Comparison of ENCODE assay signal across 16 cellular contexts in the genomic region with DNA sequence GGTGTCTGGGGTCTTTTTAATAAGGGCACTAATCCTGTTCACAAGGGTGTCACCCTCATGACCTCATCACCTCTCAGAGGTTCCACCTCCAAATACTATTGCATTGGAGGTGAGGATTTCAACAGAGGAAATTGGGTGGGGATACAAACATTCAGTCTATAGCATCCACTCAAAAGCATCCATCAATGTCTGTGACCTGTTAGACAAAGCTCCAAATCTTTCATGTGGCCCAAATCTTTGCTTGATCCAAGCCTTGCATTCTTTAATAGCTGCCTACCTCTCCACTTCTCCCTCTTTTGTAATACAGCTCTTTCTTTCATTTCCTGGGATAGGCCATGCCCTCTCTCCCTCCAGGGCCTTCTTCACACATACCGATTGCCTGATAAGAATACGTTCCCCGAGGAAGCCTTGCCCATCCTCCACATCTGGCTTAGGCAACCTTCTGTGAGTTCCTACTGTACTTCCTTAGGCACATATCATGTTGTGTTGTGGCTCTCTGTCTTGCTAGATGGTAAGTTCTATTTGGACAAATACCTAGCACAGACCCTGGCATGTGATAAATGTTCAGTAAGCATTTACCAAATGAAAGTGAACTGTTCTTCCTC.
DNase-seq lines count a peak whose midpoint lies in the region; ATAC-seq and TF ChIP-seq lines count a peak whose summit lies in the region.
"Had no signal": no experiment of that assay in that cellular context is flagged by ENCODE, and none has a peak within 500 bp of the region (broad histone marks: within the 10 kb centered on the region; RNA-seq: fewer than 3 reads in every experiment).

No MANE protein-coding gene starts in this region.

- H3K4me1 ChIP-seq in mammary epithelial cell (ENCODE audit: insufficient read depth, low read length) (peaks cover 18% of the 10 kb centered on the region), foreskin keratinocyte (peaks cover 3% of the 10 kb centered on the region), subcutaneous abdominal adipose tissue (ENCODE audit: control insufficient read depth in 5 of 5, insufficient read depth in 5 of 5, low read length in 5 of 5) (peaks cover 0 to 33% (median 10%) of the 10 kb centered on the region in 5 donors)

- dilution Hi-C loops in mammary epithelial cell (cut with HindIII; ENCODE audit: low sequenced_read_pairs): no loop called here

- H2AFZ ChIP-seq in mammary epithelial cell (ENCODE audit: low read depth, low read length): peak overlapping the region; percentile 38

- no TSS peak for BruUV-seq in mammary epithelial cell (replicated peaks; lab: Mats Ljungman, UMichigan)
- no TSS peak for BruUV-seq in MCF 10A (replicated peaks; lab: Mats Ljungman, UMichigan)

- H3K27ac Mint-ChIP-seq in MCF 10A (ENCODE audit: low read depth, unreplicated experiment): no peak overlapping the region
- H3K27ac Mint-ChIP-seq in activated CD8-positive, alpha-beta T cell treated with anti-CD3 and anti-CD28 coated beads for 36 hours: peak overlapping the region; percentile 7
- H3K27ac Mint-ChIP-seq: activated B cell treated with CpG ODN at 0.5 μM for 24 hours had no signal

- H3K4me3 ChIP-seq in mammary epithelial cell (replicated peaks in 1 of 3; ENCODE audit: insufficient read depth in 1 of 3, low read depth in 2 of 3, low read length in 3 of 3) (no peak overlapping the region), subcutaneous abdominal adipose tissue (ENCODE audit: low read depth in 1 of 5, low read length in 5 of 5) (no peak overlapping the region)
- H3K4me3 ChIP-seq: mucosa of descending colon had no signal

- H3K4me1 Mint-ChIP-seq in MCF 10A (ENCODE audit: insufficient read depth, unreplicated experiment): peaks cover 14% of the 10 kb centered on the region
- peaks cover 28% of the 10 kb centered on the region for H3K4me1 Mint-ChIP-seq in activated CD8-positive, alpha-beta T cell treated with anti-CD3 and anti-CD28 coated beads for 36 hours (ENCODE audit: low read depth)

- in situ Hi-C loops in mammary epithelial cell (cut with MboI; ENCODE audit: low sequenced_read_pairs in 2 of 2): no loop called here

- H3K4me3 Mint-ChIP-seq in MCF 10A (ENCODE audit: unreplicated experiment): no peak overlapping the region
- H3K4me3 Mint-ChIP-seq in activated CD8-positive, alpha-beta T cell treated with anti-CD3 and anti-CD28 coated beads for 36 hours: no peak overlapping the region
- H3K4me3 Mint-ChIP-seq: activated B cell treated with CpG ODN at 0.5 μM for 24 hours had no signal

- H3K27me3 ChIP-seq in mammary epithelial cell (ENCODE audit: insufficient read depth, low read length): no peaks in the 10 kb centered on the region
- H3K27me3 ChIP-seq in foreskin keratinocyte: no peaks in the 10 kb centered on the region
- no peaks in the 10 kb centered on the region for H3K27me3 ChIP-seq in subcutaneous abdominal adipose tissue (ENCODE audit: control insufficient read depth in 5 of 5, insufficient read depth in 4 of 5, low read length in 5 of 5)

- H3K36me3 Mint-ChIP-seq in MCF 10A (ENCODE audit: insufficient read depth, unreplicated experiment): no peaks in the 10 kb centered on the region
- H3K36me3 Mint-ChIP-seq in activated CD8-positive, alpha-beta T cell treated with anti-CD3 and anti-CD28 coated beads for 36 hours (ENCODE audit: low read depth): peaks cover 22% of the 10 kb centered on the region

- H3K79me2 ChIP-seq in mammary epithelial cell (ENCODE audit: insufficient read depth, low read length): no peaks in the 10 kb centered on the region

- no peak for ATAC-seq in activated CD8-positive, alpha-beta T cell treated with anti-CD3 and anti-CD28 coated beads for 36 hours
- ATAC-seq in foreskin keratinocyte: no peak
- ATAC-seq in GM18868 (IDR thresholded peaks at IDR 0.05; ENCODE audit: unreplicated experiment): no peak
- ATAC-seq: mucosa of descending colon had no signal

- POLR2A ChIA-PET in MCF 10A (lab: Yijun Ruan, JAX): interaction anchor here (0.7 to 1.8 kb wide), 2 partner anchors 24 to 66 kb away, joined by 3 to 4 read pairs; partner anchors contain the start of gene CREM
- POLR2A ChIA-PET in activated CD8-positive, alpha-beta T cell treated with anti-CD3 and anti-CD28 coated beads for 36 hours (lab: Charles Lee): interaction anchor here (0.6 to 2.1 kb wide), 3 partner anchors 8 to 66 kb away, joined by 3 to 11 read pairs (median 4); partner anchors contain the start of gene CREM

- TF ChIP-seq CTCF in mammary epithelial cell (conservative IDR thresholded peaks at IDR 0.05 in 1 of 2, IDR thresholded peaks at IDR 0.05 in 1 of 2; ENCODE audit: extremely low read depth in 1 of 2, insufficient read depth in 1 of 2, low read depth in 1 of 2, low read length in 2 of 2) (no peak), MCF 10A (IDR thresholded peaks at IDR 0.05; ENCODE audit: unreplicated experiment) (no peak), foreskin keratinocyte (conservative IDR thresholded peaks at IDR 0.05) (no peak)
- TF ChIP-seq CTCF in activated CD8-positive, alpha-beta T cell treated with anti-CD3 and anti-CD28 coated beads for 36 hours (IDR thresholded peaks at IDR 0.05): no peak

- H3K9me3 Mint-ChIP-seq in MCF 10A (ENCODE audit: unreplicated experiment): no peaks in the 10 kb centered on the region
- H3K9me3 Mint-ChIP-seq in activated CD8-positive, alpha-beta T cell treated with anti-CD3 and anti-CD28 coated beads for 36 hours: no peaks in the 10 kb centered on the region
- H3K9me3 Mint-ChIP-seq: activated B cell treated with CpG ODN at 0.5 μM for 24 hours had no signal

- H4K20me1 ChIP-seq in mammary epithelial cell (ENCODE audit: insufficient read depth, low read length): no peaks in the 10 kb centered on the region

- CTCF ChIA-PET in mammary epithelial cell (lab: Charles Lee; ENCODE audit: low non-redundant PET) (no interaction called here), MCF 10A (lab: Yijun Ruan, JAX) (interaction anchor here (0.6 to 1.4 kb wide), 2 partner anchors 67 to 1129 kb away, joined by 4 read pairs; partner anchors contain the start of gene CREM)
- CTCF ChIA-PET in activated CD8-positive, alpha-beta T cell treated with anti-CD3 and anti-CD28 coated beads for 36 hours (lab: Charles Lee): interaction anchor here (2.2 kb wide), 1 partner anchor 66 kb away, joined by 10 read pairs; the partner anchor contains the start of gene CREM

- H3K36me3 ChIP-seq in mammary epithelial cell (ENCODE audit: insufficient read depth, low read length) (no peaks in the 10 kb centered on the region), subcutaneous abdominal adipose tissue (ENCODE audit: control insufficient read depth in 5 of 5, insufficient read depth in 5 of 5, low read length in 5 of 5) (no peaks in the 10 kb centered on the region)

- no peak overlapping the region for H3K9ac ChIP-seq in mammary epithelial cell (ENCODE audit: insufficient read depth, low read length)
- no peak overlapping the region for H3K9ac ChIP-seq in subcutaneous abdominal adipose tissue (ENCODE audit: low read length in 5 of 5)

- H3K9me3 ChIP-seq in mammary epithelial cell (replicated peaks; ENCODE audit: insufficient read depth, low read length) (no peaks in the 10 kb centered on the region), subcutaneous abdominal adipose tissue (ENCODE audit: control insufficient read depth in 5 of 5, low read length in 5 of 5) (no peaks in the 10 kb centered on the region)
- H3K9me3 ChIP-seq: mucosa of descending colon had no signal

- no peak for DNase-seq in mammary epithelial cell
- no peak for DNase-seq in MCF 10A (ENCODE audit: unreplicated experiment)
- DNase-seq in activated CD8-positive, alpha-beta T cell treated with anti-CD3 and anti-CD28 coated beads for 36 hours: no peak
- DNase-seq in foreskin keratinocyte: peak; percentile 18 to 48
- no peak for DNase-seq in Kasumi-1 (lab: John Stamatoyannopoulos, UW)
- DNase-seq in inferior parietal cortex (ENCODE audit: extremely low spot score): no peak
- DNase-seq: activated B cell treated with CpG ODN at 0.5 μM for 24 hours; activated T-cell treated with anti-CD3 and anti-CD28 coated beads for 4 hours; anterior cingulate cortex; glutamatergic neuron; kidney; mucosa of descending colon; NCI-H2171 treated with DMSO at 0.1 percent for 48 hours; stimulated activated CD4-positive, alpha-beta T cell treated with anti-CD3 and anti-CD28 coated beads, Interleukin-4, amount 100 ng/mL, for 24 hours had no signal

- WGBS in mammary epithelial cell (ENCODE audit: low coverage, missing lambda C conversion rate): 45% methylated on average over 3 of the region's 3 CpGs

- no peak overlapping the region for H3K27ac ChIP-seq in mammary epithelial cell (ENCODE audit: insufficient read depth, low read depth, low read length)
- H3K27ac ChIP-seq in foreskin keratinocyte: no peak overlapping the region
- peak overlapping the region; percentile 39 for H3K27ac ChIP-seq in subcutaneous abdominal adipose tissue (ENCODE audit: low read depth, low read length)

- no peaks in the 10 kb centered on the region for H3K27me3 Mint-ChIP-seq in MCF 10A (ENCODE audit: insufficient read depth, unreplicated experiment)
- H3K27me3 Mint-ChIP-seq in activated CD8-positive, alpha-beta T cell treated with anti-CD3 and anti-CD28 coated beads for 36 hours: no peaks in the 10 kb centered on the region
- H3K27me3 Mint-ChIP-seq: activated B cell treated with CpG ODN at 0.5 μM for 24 hours had no signal

- intact Hi-C loops in mammary epithelial cell (cut with micrococcal nuclease) (no loop called here), MCF 10A (cut with micrococcal nuclease) (no loop called here)
- intact Hi-C loops in activated CD8-positive, alpha-beta T cell treated with anti-CD3 and anti-CD28 coated beads for 36 hours (cut with micrococcal nuclease): no loop called here

- no peak overlapping the region for H3K4me2 ChIP-seq in mammary epithelial cell (ENCODE audit: insufficient read depth, low read depth, low read length)

Comparison
In these comparisons a context has a peak if more than half of its experiments do, and no peak if none do; other contexts are left out.
1. DNase-seq: peak in foreskin keratinocyte (2 of 2); none in mammary epithelial cell (single experiment), MCF 10A (single experiment), activated CD8-positive, alpha-beta T cell treated with anti-CD3 and anti-CD28 coated beads for 36 hours (single experiment), Kasumi-1 (0 of 2) and inferior parietal cortex (single experiment).